In genomic region chr2:113171359-113172075, GRCh38 we compare ENCODE assay signal across 21 cellular contexts. TPM values are rescaled to one million over a fixed set of nuclear protein-coding genes. Genes with fewer than 3 reads are reported as not detected.
A peak's percentile ranks its signal among the peaks of the same experiment; 100 is the strongest.
DNase-seq lines count a peak whose midpoint lies in the region; ATAC-seq lines count a peak whose summit lies in the region.
"Had no signal": no experiment of that assay in that cellular context is flagged by ENCODE, and none has a peak within 500 bp of the region (broad histone marks: within the 10 kb centered on the region; RNA-seq: fewer than 3 reads in every experiment).

No MANE protein-coding gene starts in this region.

- H3K36me3 Mint-ChIP-seq in T-helper 1 cell treated with Interleukin-12 subunit alpha and Interleukin-12 subunit beta and Interleukin-4 antibody, amounts not matched to agents 30 μg/mL and 1 μg/mL, for 36 hours (ENCODE audit: low read depth) = peaks cover 35% of the 10 kb centered on the region
- peaks cover 51% of the 10 kb centered on the region for H3K36me3 Mint-ChIP-seq in activated T-helper 17 cell treated with anti-CD3 and anti-CD28 coated beads, Interleukin-2, amount 50 U/mL, for 72 hours (ENCODE audit: low read depth)

- H3K27me3 Mint-ChIP-seq in T-helper 1 cell treated with Interleukin-12 subunit alpha and Interleukin-12 subunit beta and Interleukin-4 antibody, amounts not matched to agents 30 μg/mL and 1 μg/mL, for 36 hours (ENCODE audit: low read depth) = no peaks in the 10 kb centered on the region
- H3K27me3 Mint-ChIP-seq in activated T-helper 17 cell treated with anti-CD3 and anti-CD28 coated beads, Interleukin-2, amount 50 U/mL, for 72 hours = no peaks in the 10 kb centered on the region

- peak overlapping the region; percentile 40 for H3K4me3 Mint-ChIP-seq in T-helper 1 cell treated with Interleukin-12 subunit alpha and Interleukin-12 subunit beta and Interleukin-4 antibody, amounts not matched to agents 30 μg/mL and 1 μg/mL, for 36 hours
- H3K4me3 Mint-ChIP-seq in activated T-helper 17 cell treated with anti-CD3 and anti-CD28 coated beads, Interleukin-2, amount 50 U/mL, for 72 hours = peak overlapping the region; percentile 89
- H3K4me3 Mint-ChIP-seq: HFFc6, neural crest cell had no signal

- no peak for DNase-seq in T-helper 1 cell
- peak; percentile 8 for DNase-seq in H7
- DNase-seq in mesenteric fat pad (ENCODE audit: low spot score) = peak; percentile 51
- DNase-seq: activated CD4-positive, CD25-positive, alpha-beta regulatory T cell; aorta; BE2C; DMS 273 treated with DMSO at 0.1 percent for 48 hours; HFFc6; kidney; NCI-H1092 treated with DMSO at 0.1 percent for 48 hours; NCI-H2081 treated with DMSO at 0.1 percent for 48 hours; NCI-H510A treated with DMSO at 0.1 percent for 48 hours; SHP77 had no signal

- peaks cover 6% of the 10 kb centered on the region for H3K9me3 Mint-ChIP-seq in T-helper 1 cell treated with Interleukin-12 subunit alpha and Interleukin-12 subunit beta and Interleukin-4 antibody, amounts not matched to agents 30 μg/mL and 1 μg/mL, for 36 hours
- H3K9me3 Mint-ChIP-seq in activated T-helper 17 cell treated with anti-CD3 and anti-CD28 coated beads, Interleukin-2, amount 50 U/mL, for 72 hours = peaks cover 4% of the 10 kb centered on the region
- H3K9me3 Mint-ChIP-seq: HFFc6, neural crest cell had no signal

- peaks cover 62% of the 10 kb centered on the region for H3K4me1 Mint-ChIP-seq in T-helper 1 cell treated with Interleukin-12 subunit alpha and Interleukin-12 subunit beta and Interleukin-4 antibody, amounts not matched to agents 30 μg/mL and 1 μg/mL, for 36 hours (ENCODE audit: low read depth)
- H3K4me1 Mint-ChIP-seq in activated T-helper 17 cell treated with anti-CD3 and anti-CD28 coated beads, Interleukin-2, amount 50 U/mL, for 72 hours = peaks cover 58% of the 10 kb centered on the region

- peak; percentile 20 for ATAC-seq in activated T-helper 17 cell treated with anti-CD3 and anti-CD28 coated beads, Interleukin-2, amount 50 U/mL, for 72 hours (replicated peaks)
- ATAC-seq in HG03039 (IDR thresholded peaks at IDR 0.05; ENCODE audit: unreplicated experiment) = no peak
- ATAC-seq in GM21360 (IDR thresholded peaks at IDR 0.05; ENCODE audit: unreplicated experiment) = no peak
- no peak for ATAC-seq in GM19467 (IDR thresholded peaks at IDR 0.05; ENCODE audit: unreplicated experiment)

- H3K36me3 ChIP-seq in H7 (replicated peaks; ENCODE audit: control insufficient read depth, insufficient read depth, low read length) = no peaks in the 10 kb centered on the region
- H3K36me3 ChIP-seq: BE2C, tibial artery had no signal

- H3K4me3 ChIP-seq in H7 (ENCODE audit: insufficient read depth, low read depth, low read length) = no peak overlapping the region
- H3K4me3 ChIP-seq: tibial artery had no signal

- H3K27me3 ChIP-seq in H7 (ENCODE audit: control insufficient read depth, insufficient read depth, low read length) = no peaks in the 10 kb centered on the region
- H3K27me3 ChIP-seq: BE2C, tibial artery had no signal

- H3K27ac Mint-ChIP-seq in T-helper 1 cell treated with Interleukin-12 subunit alpha and Interleukin-12 subunit beta and Interleukin-4 antibody, amounts not matched to agents 30 μg/mL and 1 μg/mL, for 36 hours = peak overlapping the region; percentile 29
- peak overlapping the region; percentile 82 for H3K27ac Mint-ChIP-seq in activated T-helper 17 cell treated with anti-CD3 and anti-CD28 coated beads, Interleukin-2, amount 50 U/mL, for 72 hours
- H3K27ac Mint-ChIP-seq: HFFc6 had no signal

RNA-seq across cellular contexts. Expression of gene PSD4, which starts 2.3 kb away (rescaled TPM):
- total RNA-seq in H7 (2014; rRNA removed; shearing (Covaris generic)) = 1.5 and 1.9 TPM in 2 replicates
- total RNA-seq in activated T-helper 17 cell treated with anti-CD3 and anti-CD28 coated beads, Interleukin-2, amount 50 U/mL, for 72 hours = 100 to 1,000 TPM; 300 to 503 TPM
- 13.2 TPM for total RNA-seq in mesenteric fat pad

RNA-seq across cellular contexts. Expression of gene IL1RN, which starts 44.1 kb away (rescaled TPM):
- total RNA-seq in H7 (2014; rRNA removed; shearing (Covaris generic)) = not detected in 2 replicates
- 10 to 100 TPM; 12.8 to 32.8 TPM for total RNA-seq in activated T-helper 17 cell treated with anti-CD3 and anti-CD28 coated beads, Interleukin-2, amount 50 U/mL, for 72 hours
- 8.9 TPM for total RNA-seq in mesenteric fat pad
- total RNA-seq: HFFc6, LHCN-M2, neural crest cell had no signal

Comparison
In these comparisons a context has a peak if more than half of its experiments do, and no peak if none do; other contexts are left out.
1. DNase-seq: peak in H7 (single experiment) and mesenteric fat pad (single experiment); none in T-helper 1 cell (0 of 5).
2. RNA of gene PSD4, which starts 2.3 kb away (total RNA-seq): 300 to 503 TPM in activated T-helper 17 cell treated with anti-CD3 and anti-CD28 coated beads, Interleukin-2, amount 50 U/mL, for 72 hours; 13.2 TPM in mesenteric fat pad (single experiment) and 1.5 to 1.9 TPM in H7; every median in the first group is over 10 times any median in the second.